ENCODE assay signal across 1 cellular context in the genomic region with DNA sequence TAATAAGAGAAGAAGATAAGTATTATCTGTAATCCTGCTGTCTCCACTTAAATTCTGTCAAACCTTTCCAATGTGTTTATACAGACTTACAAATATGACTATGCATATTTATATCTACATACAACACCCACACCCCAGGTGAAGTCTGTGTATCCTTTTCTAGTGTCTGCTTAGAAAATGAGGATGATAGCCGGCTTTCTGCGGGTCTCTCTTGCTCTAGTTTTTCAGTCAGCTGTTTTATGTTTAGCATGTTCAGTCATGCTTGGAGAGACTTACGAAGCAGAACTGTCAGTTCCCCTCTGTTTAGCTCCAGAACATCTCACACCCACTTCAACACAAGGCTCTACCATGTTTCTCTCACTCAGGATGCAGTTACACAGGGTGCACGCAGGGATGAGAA.
TF ChIP-seq lines count a peak whose summit lies in the region.

No MANE protein-coding gene starts in this region.

TF ChIP-seq in K562, 482 proteins besides CTCF, POLR2A, EP300 and RAD21 (continued from another document):
- TF ChIP-seq, protein P1, sequence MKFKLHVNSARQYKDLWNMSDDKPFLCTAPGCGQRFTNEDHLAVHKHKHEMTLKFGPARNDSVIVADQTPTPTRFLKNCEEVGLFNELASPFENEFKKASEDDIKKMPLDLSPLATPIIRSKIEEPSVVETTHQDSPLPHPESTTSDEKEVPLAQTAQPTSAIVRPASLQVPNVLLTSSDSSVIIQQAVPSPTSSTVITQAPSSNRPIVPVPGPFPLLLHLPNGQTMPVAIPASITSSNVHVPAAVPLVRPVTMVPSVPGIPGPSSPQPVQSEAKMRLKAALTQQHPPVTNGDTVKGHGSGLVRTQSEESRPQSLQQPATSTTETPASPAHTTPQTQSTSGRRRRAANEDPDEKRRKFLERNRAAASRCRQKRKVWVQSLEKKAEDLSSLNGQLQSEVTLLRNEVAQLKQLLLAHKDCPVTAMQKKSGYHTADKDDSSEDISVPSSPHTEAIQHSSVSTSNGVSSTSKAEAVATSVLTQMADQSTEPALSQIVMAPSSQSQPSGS (CRISPR knock-in tag; IDR thresholded peaks at IDR 0.05), result no peak
- TF ChIP-seq, protein P2, sequence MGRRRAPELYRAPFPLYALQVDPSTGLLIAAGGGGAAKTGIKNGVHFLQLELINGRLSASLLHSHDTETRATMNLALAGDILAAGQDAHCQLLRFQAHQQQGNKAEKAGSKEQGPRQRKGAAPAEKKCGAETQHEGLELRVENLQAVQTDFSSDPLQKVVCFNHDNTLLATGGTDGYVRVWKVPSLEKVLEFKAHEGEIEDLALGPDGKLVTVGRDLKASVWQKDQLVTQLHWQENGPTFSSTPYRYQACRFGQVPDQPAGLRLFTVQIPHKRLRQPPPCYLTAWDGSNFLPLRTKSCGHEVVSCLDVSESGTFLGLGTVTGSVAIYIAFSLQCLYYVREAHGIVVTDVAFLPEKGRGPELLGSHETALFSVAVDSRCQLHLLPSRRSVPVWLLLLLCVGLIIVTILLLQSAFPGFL (CRISPR knock-in tag; IDR thresholded peaks at IDR 0.05), result no peak
- peak; percentile 78 for TF ChIP-seq TEAD4 (IDR thresholded peaks at IDR 0.05; ENCODE audit: low read length)
- TF ChIP-seq TEAD4 (CRISPR knock-in tag; IDR thresholded peaks at IDR 0.05; ENCODE audit: borderline replicate concordance), result no peak
- TF ChIP-seq, protein P3, sequence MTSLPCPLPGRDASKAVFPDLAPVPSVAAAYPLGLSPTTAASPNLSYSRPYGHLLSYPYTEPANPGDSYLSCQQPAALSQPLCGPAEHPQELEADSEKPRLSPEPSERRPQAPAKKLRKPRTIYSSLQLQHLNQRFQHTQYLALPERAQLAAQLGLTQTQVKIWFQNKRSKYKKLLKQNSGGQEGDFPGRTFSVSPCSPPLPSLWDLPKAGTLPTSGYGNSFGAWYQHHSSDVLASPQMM (CRISPR knock-in tag; IDR thresholded peaks at IDR 0.05), result no peak
- TF ChIP-seq KHSRP (IDR thresholded peaks at IDR 0.05), result no peak
- TF ChIP-seq, protein P4, sequence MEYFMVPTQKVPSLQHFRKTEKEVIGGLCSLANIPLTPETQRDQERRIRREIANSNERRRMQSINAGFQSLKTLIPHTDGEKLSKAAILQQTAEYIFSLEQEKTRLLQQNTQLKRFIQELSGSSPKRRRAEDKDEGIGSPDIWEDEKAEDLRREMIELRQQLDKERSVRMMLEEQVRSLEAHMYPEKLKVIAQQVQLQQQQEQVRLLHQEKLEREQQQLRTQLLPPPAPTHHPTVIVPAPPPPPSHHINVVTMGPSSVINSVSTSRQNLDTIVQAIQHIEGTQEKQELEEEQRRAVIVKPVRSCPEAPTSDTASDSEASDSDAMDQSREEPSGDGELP (CRISPR knock-in tag; IDR thresholded peaks at IDR 0.05; ENCODE audit: borderline replicate concordance), result peak; percentile 41; the same call in 1 of the 2 replicates
- TF ChIP-seq, protein P5, sequence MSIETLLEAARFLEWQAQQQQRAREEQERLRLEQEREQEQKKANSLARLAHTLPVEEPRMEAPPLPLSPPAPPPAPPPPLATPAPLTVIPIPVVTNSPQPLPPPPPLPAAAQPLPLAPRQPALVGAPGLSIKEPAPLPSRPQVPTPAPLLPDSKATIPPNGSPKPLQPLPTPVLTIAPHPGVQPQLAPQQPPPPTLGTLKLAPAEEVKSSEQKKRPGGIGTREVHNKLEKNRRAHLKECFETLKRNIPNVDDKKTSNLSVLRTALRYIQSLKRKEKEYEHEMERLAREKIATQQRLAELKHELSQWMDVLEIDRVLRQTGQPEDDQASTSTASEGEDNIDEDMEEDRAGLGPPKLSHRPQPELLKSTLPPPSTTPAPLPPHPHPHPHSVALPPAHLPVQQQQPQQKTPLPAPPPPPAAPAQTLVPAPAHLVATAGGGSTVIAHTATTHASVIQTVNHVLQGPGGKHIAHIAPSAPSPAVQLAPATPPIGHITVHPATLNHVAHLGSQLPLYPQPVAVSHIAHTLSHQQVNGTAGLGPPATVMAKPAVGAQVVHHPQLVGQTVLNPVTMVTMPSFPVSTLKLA (conservative IDR thresholded peaks at IDR 0.05), result 0 out of 4 replicates have a peak, but pooled peaks of 1 of the 2 experiments have one; percentile 38
- peak; percentile 54 for TF ChIP-seq ZNF316 (IDR thresholded peaks at IDR 0.05)
- peak; percentile 21; the same call in 1 of the 2 replicates for TF ChIP-seq SOX6 (IDR thresholded peaks at IDR 0.05)
- no peak for TF ChIP-seq CBX5 (IDR thresholded peaks at IDR 0.05; ENCODE audit: borderline replicate concordance, low read depth)
- no peak for TF ChIP-seq SREBF1 (IDR thresholded peaks at IDR 0.05; ENCODE audit: borderline replicate concordance, low read depth, low read length)
- TF ChIP-seq KDM1A (IDR thresholded peaks at IDR 0.05), result 0 out of 4 replicates have a peak, but pooled peaks of 1 of the 2 experiments have one; percentile 32
- TF ChIP-seq ZFP30 (CRISPR knock-in tag; IDR thresholded peaks at IDR 0.05; ENCODE audit: borderline replicate concordance), result no peak
- TF ChIP-seq MAFG (tag; conservative IDR thresholded peaks at IDR 0.05), result peak; percentile 73
- TF ChIP-seq RNF2 (IDR thresholded peaks at IDR 0.05), result no peak
- no peak for TF ChIP-seq NCOA2 (IDR thresholded peaks at IDR 0.05; ENCODE audit: partially characterized antibody in 2 of 2)
- TF ChIP-seq ZNF561 (CRISPR knock-in tag; conservative IDR thresholded peaks at IDR 0.05), result no peak
- TF ChIP-seq, protein P6, sequence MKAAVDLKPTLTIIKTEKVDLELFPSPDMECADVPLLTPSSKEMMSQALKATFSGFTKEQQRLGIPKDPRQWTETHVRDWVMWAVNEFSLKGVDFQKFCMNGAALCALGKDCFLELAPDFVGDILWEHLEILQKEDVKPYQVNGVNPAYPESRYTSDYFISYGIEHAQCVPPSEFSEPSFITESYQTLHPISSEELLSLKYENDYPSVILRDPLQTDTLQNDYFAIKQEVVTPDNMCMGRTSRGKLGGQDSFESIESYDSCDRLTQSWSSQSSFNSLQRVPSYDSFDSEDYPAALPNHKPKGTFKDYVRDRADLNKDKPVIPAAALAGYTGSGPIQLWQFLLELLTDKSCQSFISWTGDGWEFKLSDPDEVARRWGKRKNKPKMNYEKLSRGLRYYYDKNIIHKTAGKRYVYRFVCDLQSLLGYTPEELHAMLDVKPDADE (conservative IDR thresholded peaks at IDR 0.05; ENCODE audit: control insufficient read depth, low read depth, low read length), result no peak
- TF ChIP-seq C11orf30 (IDR thresholded peaks at IDR 0.05; ENCODE audit: low read depth), result peak; percentile 64; the same call in 1 of the 2 replicates
- TF ChIP-seq MTA2 (IDR thresholded peaks at IDR 0.05; ENCODE audit: low read depth), result peak; percentile 58
